Comparison of ENCODE assay signal across 1 cellular context in genomic region chr2:206079699-206080465, GRCh38.
A peak's percentile ranks its signal among the peaks of the same experiment; 100 is the strongest.
TF ChIP-seq lines count a peak whose summit lies in the region.

No MANE protein-coding gene starts in this region.

TF ChIP-seq in HepG2, 621 proteins besides CTCF, POLR2A, EP300 and RAD21 (continued from another document):
- TF ChIP-seq ARID5B (CRISPR knock-in tag; IDR thresholded peaks at IDR 0.05) (peak; percentile 4; the same call in 1 of the 2 replicates), ZNF75D (CRISPR knock-in tag; IDR thresholded peaks at IDR 0.05; ENCODE audit: borderline replicate concordance) (no peak), NFE2L2 (IDR thresholded peaks at IDR 0.05; ENCODE audit: low read length) (no peak), TCF7 (IDR thresholded peaks at IDR 0.05; ENCODE audit: low read depth) (no peak), CBX1 (IDR thresholded peaks at IDR 0.05; ENCODE audit: low read depth) (no peak), PHF21A (CRISPR knock-in tag; IDR thresholded peaks at IDR 0.05) (no peak), ZNF20 (CRISPR knock-in tag; IDR thresholded peaks at IDR 0.05) (no peak), ZNF362 (CRISPR knock-in tag; IDR thresholded peaks at IDR 0.05; ENCODE audit: borderline replicate concordance) (no peak), ETV5 (CRISPR knock-in tag; IDR thresholded peaks at IDR 0.05; ENCODE audit: borderline replicate concordance) (0 out of 2 replicates have a peak, but pooled peaks have one; percentile 5), POLR2AphosphoS5 (IDR thresholded peaks at IDR 0.05; ENCODE audit: low read depth, low read length) (no peak), LCORL (IDR thresholded peaks at IDR 0.05) (no peak), LCORL (CRISPR knock-in tag; IDR thresholded peaks at IDR 0.05) (0 out of 2 replicates have a peak, but pooled peaks have one; percentile 29), HIC2 (CRISPR knock-in tag; IDR thresholded peaks at IDR 0.05; ENCODE audit: low read depth) (no peak), NR0B2 (CRISPR knock-in tag; IDR thresholded peaks at IDR 0.05) (no peak), ZBTB3 (CRISPR knock-in tag; IDR thresholded peaks at IDR 0.05; ENCODE audit: borderline replicate concordance, low read depth) (no peak), SP5 (CRISPR knock-in tag; IDR thresholded peaks at IDR 0.05; ENCODE audit: borderline replicate concordance, low read depth) (peak; percentile 77; the same call in 1 of the 2 replicates), ZNF343 (CRISPR knock-in tag; IDR thresholded peaks at IDR 0.05) (no peak), HNF1B (CRISPR knock-in tag; IDR thresholded peaks at IDR 0.05) (no peak), ZNF644 (CRISPR knock-in tag; IDR thresholded peaks at IDR 0.05; ENCODE audit: low read depth) (no peak), ZNF709 (CRISPR knock-in tag; IDR thresholded peaks at IDR 0.05) (no peak), KLF11 (CRISPR knock-in tag; IDR thresholded peaks at IDR 0.05) (no peak), TERF1 (CRISPR knock-in tag; IDR thresholded peaks at IDR 0.05) (no peak), ZNF83 (CRISPR knock-in tag; IDR thresholded peaks at IDR 0.05; ENCODE audit: borderline replicate concordance) (no peak), GATAD1 (CRISPR knock-in tag; IDR thresholded peaks at IDR 0.05) (no peak), ZSCAN25 (CRISPR knock-in tag; IDR thresholded peaks at IDR 0.05) (peak; percentile 48; the same call in 1 of the 2 replicates), FOXP4 (CRISPR knock-in tag; IDR thresholded peaks at IDR 0.05) (peak; percentile 45; the same call in 1 of the 2 replicates), ZC3H13 (CRISPR knock-in tag; IDR thresholded peaks at IDR 0.05) (no peak), ZNF547 (CRISPR knock-in tag; IDR thresholded peaks at IDR 0.05) (0 out of 2 replicates have a peak, but pooled peaks have one; percentile 21), ZNF251 (CRISPR knock-in tag; IDR thresholded peaks at IDR 0.05) (no peak), TEAD3 (CRISPR knock-in tag; optimal IDR thresholded peaks at IDR 0.05; ENCODE audit: borderline replicate concordance) (peak; percentile 28), RNF219 (CRISPR knock-in tag; IDR thresholded peaks at IDR 0.05) (no peak), ZSCAN29 (CRISPR knock-in tag; conservative IDR thresholded peaks at IDR 0.05) (0 out of 2 replicates have a peak, but pooled peaks have one; percentile 23), ZNF512 (CRISPR knock-in tag; IDR thresholded peaks at IDR 0.05) (no peak), ZBTB44 (CRISPR knock-in tag; IDR thresholded peaks at IDR 0.05) (no peak), DR1 (CRISPR knock-in tag; IDR thresholded peaks at IDR 0.05) (no peak), ZNF224 (CRISPR knock-in tag; IDR thresholded peaks at IDR 0.05) (no peak), BCL6 (CRISPR knock-in tag; IDR thresholded peaks at IDR 0.05) (no peak)
